Comparison of ENCODE assay signal across 1 cellular context in the genomic region with DNA sequence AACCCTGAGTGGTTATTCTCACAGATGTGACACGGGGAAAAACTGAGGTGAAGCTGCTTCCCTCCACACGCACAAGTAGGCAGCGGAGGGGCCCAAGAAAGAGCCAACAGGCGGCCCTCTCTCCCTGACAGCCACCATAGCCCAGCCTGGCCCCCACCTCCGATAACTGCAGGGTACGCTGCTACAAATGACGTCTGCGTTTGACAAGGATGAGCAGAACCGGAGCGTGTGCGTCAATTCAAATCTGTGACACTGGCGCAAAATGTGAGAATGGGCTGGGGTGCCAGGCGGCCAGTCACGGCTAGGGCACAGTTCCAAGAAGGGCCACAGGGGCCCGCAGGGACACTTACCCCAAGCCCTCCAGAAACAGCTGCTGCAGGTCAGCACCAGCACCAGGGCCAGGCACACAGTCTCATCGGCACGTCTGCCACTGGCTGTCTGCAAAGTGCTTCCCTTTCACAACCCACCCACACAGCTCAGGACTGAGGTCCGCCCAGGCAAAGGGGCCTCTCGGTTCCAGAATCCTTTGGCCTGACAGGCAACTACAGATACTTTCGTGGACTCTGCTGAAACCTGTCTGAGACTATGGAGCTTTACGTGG.
TF ChIP-seq lines count a peak whose summit lies in the region.

No MANE protein-coding gene starts in this region.

TF ChIP-seq in H1, 55 proteins besides CTCF, POLR2A, EP300 and RAD21:
- TF ChIP-seq SP1 (IDR thresholded peaks at IDR 0.05; ENCODE audit: low read depth, low read length) (no peak), BRCA1 (IDR thresholded peaks at IDR 0.05; ENCODE audit: low read depth, low read length) (no peak), RXRA (IDR thresholded peaks at IDR 0.05; ENCODE audit: insufficient read depth, low read depth, low read length) (no peak), EGR1 (IDR thresholded peaks at IDR 0.05; ENCODE audit: borderline replicate concordance, low read depth, low read length) (no peak), TCF12 (IDR thresholded peaks at IDR 0.05; ENCODE audit: low read depth, low read length) (no peak), RNF2 (IDR thresholded peaks at IDR 0.05; ENCODE audit: borderline replicate concordance, low read depth, low read length, missing control alignments, poor library complexity, severe bottlenecking) (no peak), CBX5 (IDR thresholded peaks at IDR 0.05; ENCODE audit: low read depth, low read length) (no peak), HDAC2 (IDR thresholded peaks at IDR 0.05; ENCODE audit: borderline replicate concordance in 1 of 2, low read depth in 2 of 2, low read length in 2 of 2) (no peak), EZH2 (IDR thresholded peaks at IDR 0.05; ENCODE audit: low read depth, low read length, severe bottlenecking) (no peak), SUZ12 (IDR thresholded peaks at IDR 0.05; ENCODE audit: low read length) (no peak), NANOG (IDR thresholded peaks at IDR 0.05; ENCODE audit: insufficient read depth, low read depth, low read length, poor library complexity, severe bottlenecking) (no peak), CHD1 (IDR thresholded peaks at IDR 0.05; ENCODE audit: low read depth, low read length) (no peak), SP2 (IDR thresholded peaks at IDR 0.05; ENCODE audit: low read length) (no peak), KDM5A (IDR thresholded peaks at IDR 0.05; ENCODE audit: low read length) (no peak), SP4 (IDR thresholded peaks at IDR 0.05; ENCODE audit: low read length) (no peak), NRF1 (IDR thresholded peaks at IDR 0.05; ENCODE audit: low read depth, low read length) (no peak), ASH2L (IDR thresholded peaks at IDR 0.05; ENCODE audit: low read length) (no peak), RFX5 (IDR thresholded peaks at IDR 0.05; ENCODE audit: borderline replicate concordance, low read depth, low read length) (no peak)
